ENCODE assay signal across 1 cellular context in genomic region chr1:36224537-36225297, GRCh38.
TF ChIP-seq lines count a peak whose summit lies in the region.

No MANE protein-coding gene starts in this region.

TF ChIP-seq in GM12878, 131 proteins besides CTCF, POLR2A, EP300 and RAD21 (continued from another document):
- TF ChIP-seq FOS (IDR thresholded peaks at IDR 0.05; ENCODE audit: borderline replicate concordance, extremely low read depth, insufficient read length) (no peak), TAF1 (IDR thresholded peaks at IDR 0.05; ENCODE audit: borderline replicate concordance, low read depth, low read length) (no peak), JUNB (IDR thresholded peaks at IDR 0.05) (no peak), RELA (IDR thresholded peaks at IDR 0.05; ENCODE audit: borderline replicate concordance, partially characterized antibody) (no peak), HDAC6 (IDR thresholded peaks at IDR 0.05; ENCODE audit: unreplicated experiment) (no peak), ESRRA (IDR thresholded peaks at IDR 0.05; ENCODE audit: low read length) (no peak), SPI1 (IDR thresholded peaks at IDR 0.05; ENCODE audit: borderline replicate concordance, insufficient read depth, low read depth, low read length) (no peak), ZNF217 (IDR thresholded peaks at IDR 0.05) (no peak), GABPA (IDR thresholded peaks at IDR 0.05; ENCODE audit: low read depth) (no peak), SIN3A (IDR thresholded peaks at IDR 0.05; ENCODE audit: low read depth, low read length) (peak; percentile 26; the same call in 1 of the 2 replicates)
- TF ChIP-seq, protein P1, sequence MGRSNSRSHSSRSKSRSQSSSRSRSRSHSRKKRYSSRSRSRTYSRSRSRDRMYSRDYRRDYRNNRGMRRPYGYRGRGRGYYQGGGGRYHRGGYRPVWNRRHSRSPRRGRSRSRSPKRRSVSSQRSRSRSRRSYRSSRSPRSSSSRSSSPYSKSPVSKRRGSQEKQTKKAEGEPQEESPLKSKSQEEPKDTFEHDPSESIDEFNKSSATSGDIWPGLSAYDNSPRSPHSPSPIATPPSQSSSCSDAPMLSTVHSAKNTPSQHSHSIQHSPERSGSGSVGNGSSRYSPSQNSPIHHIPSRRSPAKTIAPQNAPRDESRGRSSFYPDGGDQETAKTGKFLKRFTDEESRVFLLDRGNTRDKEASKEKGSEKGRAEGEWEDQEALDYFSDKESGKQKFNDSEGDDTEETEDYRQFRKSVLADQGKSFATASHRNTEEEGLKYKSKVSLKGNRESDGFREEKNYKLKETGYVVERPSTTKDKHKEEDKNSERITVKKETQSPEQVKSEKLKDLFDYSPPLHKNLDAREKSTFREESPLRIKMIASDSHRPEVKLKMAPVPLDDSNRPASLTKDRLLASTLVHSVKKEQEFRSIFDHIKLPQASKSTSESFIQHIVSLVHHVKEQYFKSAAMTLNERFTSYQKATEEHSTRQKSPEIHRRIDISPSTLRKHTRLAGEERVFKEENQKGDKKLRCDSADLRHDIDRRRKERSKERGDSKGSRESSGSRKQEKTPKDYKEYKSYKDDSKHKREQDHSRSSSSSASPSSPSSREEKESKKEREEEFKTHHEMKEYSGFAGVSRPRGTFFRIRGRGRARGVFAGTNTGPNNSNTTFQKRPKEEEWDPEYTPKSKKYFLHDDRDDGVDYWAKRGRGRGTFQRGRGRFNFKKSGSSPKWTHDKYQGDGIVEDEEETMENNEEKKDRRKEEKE (IDR thresholded peaks at IDR 0.05) = no peak
- TF ChIP-seq, protein P2, sequence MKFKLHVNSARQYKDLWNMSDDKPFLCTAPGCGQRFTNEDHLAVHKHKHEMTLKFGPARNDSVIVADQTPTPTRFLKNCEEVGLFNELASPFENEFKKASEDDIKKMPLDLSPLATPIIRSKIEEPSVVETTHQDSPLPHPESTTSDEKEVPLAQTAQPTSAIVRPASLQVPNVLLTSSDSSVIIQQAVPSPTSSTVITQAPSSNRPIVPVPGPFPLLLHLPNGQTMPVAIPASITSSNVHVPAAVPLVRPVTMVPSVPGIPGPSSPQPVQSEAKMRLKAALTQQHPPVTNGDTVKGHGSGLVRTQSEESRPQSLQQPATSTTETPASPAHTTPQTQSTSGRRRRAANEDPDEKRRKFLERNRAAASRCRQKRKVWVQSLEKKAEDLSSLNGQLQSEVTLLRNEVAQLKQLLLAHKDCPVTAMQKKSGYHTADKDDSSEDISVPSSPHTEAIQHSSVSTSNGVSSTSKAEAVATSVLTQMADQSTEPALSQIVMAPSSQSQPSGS (IDR thresholded peaks at IDR 0.05; ENCODE audit: low read length) = no peak
- TF ChIP-seq, protein P3, sequence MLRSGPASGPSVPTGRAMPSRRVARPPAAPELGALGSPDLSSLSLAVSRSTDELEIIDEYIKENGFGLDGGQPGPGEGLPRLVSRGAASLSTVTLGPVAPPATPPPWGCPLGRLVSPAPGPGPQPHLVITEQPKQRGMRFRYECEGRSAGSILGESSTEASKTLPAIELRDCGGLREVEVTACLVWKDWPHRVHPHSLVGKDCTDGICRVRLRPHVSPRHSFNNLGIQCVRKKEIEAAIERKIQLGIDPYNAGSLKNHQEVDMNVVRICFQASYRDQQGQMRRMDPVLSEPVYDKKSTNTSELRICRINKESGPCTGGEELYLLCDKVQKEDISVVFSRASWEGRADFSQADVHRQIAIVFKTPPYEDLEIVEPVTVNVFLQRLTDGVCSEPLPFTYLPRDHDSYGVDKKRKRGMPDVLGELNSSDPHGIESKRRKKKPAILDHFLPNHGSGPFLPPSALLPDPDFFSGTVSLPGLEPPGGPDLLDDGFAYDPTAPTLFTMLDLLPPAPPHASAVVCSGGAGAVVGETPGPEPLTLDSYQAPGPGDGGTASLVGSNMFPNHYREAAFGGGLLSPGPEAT (IDR thresholded peaks at IDR 0.05; ENCODE audit: low read depth) = no peak; the same call in 1 of the 2 replicates
TF ChIP-seq in GM12878: peak in this region for 18.
